1 cellular context compared by ENCODE assay signal in the genomic region with DNA sequence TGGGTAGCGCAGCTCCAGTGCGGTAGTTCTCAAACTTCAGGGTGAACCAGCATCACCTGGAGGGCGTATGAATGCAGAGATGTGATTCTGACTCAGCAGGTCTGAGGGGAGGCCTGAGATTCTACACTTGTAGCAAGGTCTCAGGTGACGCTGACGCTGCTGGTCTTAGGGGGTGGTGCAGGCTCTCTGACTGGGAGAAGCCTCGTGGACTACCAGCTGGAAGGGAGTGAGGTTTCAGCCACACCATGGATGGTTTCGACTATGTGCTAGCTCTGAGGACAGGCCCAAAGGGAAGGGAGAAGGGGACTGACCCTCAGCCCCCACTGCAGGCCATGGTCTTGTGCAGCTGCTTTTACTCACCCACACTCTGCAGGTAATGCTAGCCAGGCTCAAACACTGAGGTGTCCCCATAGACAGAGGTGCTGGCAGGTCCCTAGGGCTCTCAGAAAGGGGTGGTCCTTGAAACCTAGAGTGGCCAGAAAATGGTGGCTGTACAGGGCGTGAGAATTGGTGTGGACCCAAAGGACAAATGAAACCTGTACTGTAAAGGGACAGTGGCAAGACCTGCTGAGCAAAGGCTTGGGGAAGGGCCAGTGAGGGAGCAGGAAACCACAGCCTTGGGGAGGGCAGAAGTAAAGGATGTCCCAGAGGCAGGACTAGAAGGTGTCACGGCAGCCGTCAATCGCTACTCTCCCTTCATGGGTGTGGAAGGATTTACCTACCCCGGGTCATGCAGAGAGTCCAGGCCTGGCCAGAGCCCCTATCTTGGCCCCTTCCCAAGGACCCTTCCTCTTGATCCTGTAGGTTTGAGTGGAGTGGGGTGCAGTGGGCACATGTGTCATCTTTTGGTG.
TF ChIP-seq lines count a peak whose summit lies in the region.

No MANE protein-coding gene starts in this region.

TF ChIP-seq in GM23338, 12 proteins besides CTCF, POLR2A, EP300 and RAD21:
- TF ChIP-seq ZNF114 (CRISPR knock-in tag; IDR thresholded peaks at IDR 0.05) (no peak), CREB1 (CRISPR knock-in tag; IDR thresholded peaks at IDR 0.05; ENCODE audit: low read depth) (no peak), ZNF331 (CRISPR knock-in tag; IDR thresholded peaks at IDR 0.05; ENCODE audit: low read depth) (no peak), ETS1 (IDR thresholded peaks at IDR 0.05) (no peak), NANOG (IDR thresholded peaks at IDR 0.05; ENCODE audit: borderline replicate concordance) (no peak), EZH2phosphoT487 (IDR thresholded peaks at IDR 0.05; ENCODE audit: unreplicated experiment) (no peak), POLR2AphosphoS5 (IDR thresholded peaks at IDR 0.05; ENCODE audit: low read depth) (no peak)
